ENCODE assay signal across 8 cellular contexts in genomic region chr5:40879163-40879942, GRCh38. TPM values are rescaled to one million over a fixed set of nuclear protein-coding genes. Genes with fewer than 3 reads are reported as not detected.
DNase-seq lines count a peak whose midpoint lies in the region; ATAC-seq, FAIRE-seq and TF ChIP-seq lines count a peak whose summit lies in the region.

No MANE protein-coding gene starts in this region.

- peak; percentile 72 for ATAC-seq in GM19351 (IDR thresholded peaks at IDR 0.05; ENCODE audit: unreplicated experiment)

- no peak overlapping the region for H3K4me3 Mint-ChIP-seq in activated naive CD4-positive, alpha-beta T cell treated with anti-CD3 and anti-CD28 coated beads for 36 hours

- H3K4me1 Mint-ChIP-seq in activated naive CD4-positive, alpha-beta T cell treated with anti-CD3 and anti-CD28 coated beads for 36 hours (ENCODE audit: low read depth), result peaks cover 4% of the 10 kb centered on the region

- H3K27ac Mint-ChIP-seq in activated naive CD4-positive, alpha-beta T cell treated with anti-CD3 and anti-CD28 coated beads for 36 hours, result no peak overlapping the region

- H3K36me3 ChIP-seq in ascending aorta, result no peaks in the 10 kb centered on the region

- no peaks in the 10 kb centered on the region for H3K27me3 ChIP-seq in ascending aorta

- DNase-seq in AG09319 (ENCODE audit: extremely low read depth, low read depth) (no peak), NCI-H2171 (lab: John Stamatoyannopoulos, UW) (peak; percentile 8), ascending aorta (ENCODE audit: low spot score in 2 of 2) (no peak), C1 segment of cervical spinal cord (lab: John Stamatoyannopoulos, UW) (no peak)
- no peak for DNase-seq in activated CD4-positive, alpha-beta T cell treated with anti-CD3 and anti-CD28 coated beads, Interleukin-2, amount 50 U/mL, for 1 hour
- no peak for DNase-seq in activated naive CD4-positive, alpha-beta T cell treated with anti-CD3 and anti-CD28 coated beads for 36 hours

- no peak overlapping the region for H3K27ac ChIP-seq in ascending aorta

- TF ChIP-seq CTCF in AG09319 (IDR thresholded peaks at IDR 0.05; ENCODE audit: low read depth, low read length) (peak; percentile 37), ascending aorta (IDR thresholded peaks at IDR 0.05) (peak; percentile 21 to 56 (median 56))

- FAIRE-seq in islet of Langerhans (lab: Jason Lieb, UNC), result peak; percentile 98

- no peaks in the 10 kb centered on the region for H3K27me3 Mint-ChIP-seq in activated naive CD4-positive, alpha-beta T cell treated with anti-CD3 and anti-CD28 coated beads for 36 hours (ENCODE audit: low read depth)

- no peaks in the 10 kb centered on the region for H3K36me3 Mint-ChIP-seq in activated naive CD4-positive, alpha-beta T cell treated with anti-CD3 and anti-CD28 coated beads for 36 hours (ENCODE audit: low read depth)

- H3K4me3 ChIP-seq in ascending aorta, result no peak overlapping the region

- peaks cover 11% of the 10 kb centered on the region for H3K9me3 Mint-ChIP-seq in activated naive CD4-positive, alpha-beta T cell treated with anti-CD3 and anti-CD28 coated beads for 36 hours

- H3K4me1 ChIP-seq in ascending aorta, result no peaks in the 10 kb centered on the region

- no peaks in the 10 kb centered on the region for H3K9me3 ChIP-seq in ascending aorta

- CTCF ChIA-PET in activated naive CD4-positive, alpha-beta T cell treated with anti-CD3 and anti-CD28 coated beads for 36 hours (lab: Charles Lee), result interaction anchor here (0.9 to 2.0 kb wide), 4 partner anchors 37 to 1165 kb away, joined by 3 to 9 read pairs (median 3); no protein-coding TSS in a partner anchor

- intact Hi-C loops in ascending aorta (cut with DNase I), result loop anchor here (1.0 to 5.0 kb wide), 2 partner anchors 37 to 124 kb away; partner anchors contain the start of genes CARD6 and TTC33
- intact Hi-C loops in activated naive CD4-positive, alpha-beta T cell treated with anti-CD3 and anti-CD28 coated beads for 36 hours (cut with micrococcal nuclease), result loop anchor here (1.0 to 10.0 kb wide), 11 partner anchors 37 to 1300 kb away; partner anchors contain the start of genes CARD6, PRKAA1 and TTC33

RNA-seq across cellular contexts. Expression of gene C7, which starts 29.9 kb away (rescaled TPM):
- 179 TPM for total RNA-seq in ascending aorta
- not detected for total RNA-seq in activated naive CD4-positive, alpha-beta T cell treated with anti-CD3 and anti-CD28 coated beads for 36 hours

RNA-seq across cellular contexts. Expression of gene CARD6, which starts 38.2 kb away (rescaled TPM):
- 8.2 TPM for total RNA-seq in ascending aorta
- total RNA-seq in activated naive CD4-positive, alpha-beta T cell treated with anti-CD3 and anti-CD28 coated beads for 36 hours, result 1 to 10 TPM; 1.3 to 1.4 TPM

RNA-seq across cellular contexts. Expression of gene RPL37, which starts 44.3 kb away (rescaled TPM):
- total RNA-seq in ascending aorta, result 22.1 TPM
- 1,000 to 10,000 TPM; 2,148 to 2,239 TPM for total RNA-seq in activated naive CD4-positive, alpha-beta T cell treated with anti-CD3 and anti-CD28 coated beads for 36 hours

Comparison
In these comparisons a context has a peak if more than half of its experiments do, and no peak if none do; other contexts are left out.
1. RNA of gene C7, which starts 29.9 kb away (total RNA-seq): 179 TPM in ascending aorta (single experiment); not detected in activated naive CD4-positive, alpha-beta T cell treated with anti-CD3 and anti-CD28 coated beads for 36 hours; every median in the first group is over 100 times any median in the second.
2. RNA of gene RPL37, which starts 44.3 kb away (total RNA-seq): 2,148 to 2,239 TPM in activated naive CD4-positive, alpha-beta T cell treated with anti-CD3 and anti-CD28 coated beads for 36 hours; 22.1 TPM in ascending aorta (single experiment); every median in the first group is over 10 times any median in the second.